Comparison of ENCODE assay signal across 8 cellular contexts in the genomic region with DNA sequence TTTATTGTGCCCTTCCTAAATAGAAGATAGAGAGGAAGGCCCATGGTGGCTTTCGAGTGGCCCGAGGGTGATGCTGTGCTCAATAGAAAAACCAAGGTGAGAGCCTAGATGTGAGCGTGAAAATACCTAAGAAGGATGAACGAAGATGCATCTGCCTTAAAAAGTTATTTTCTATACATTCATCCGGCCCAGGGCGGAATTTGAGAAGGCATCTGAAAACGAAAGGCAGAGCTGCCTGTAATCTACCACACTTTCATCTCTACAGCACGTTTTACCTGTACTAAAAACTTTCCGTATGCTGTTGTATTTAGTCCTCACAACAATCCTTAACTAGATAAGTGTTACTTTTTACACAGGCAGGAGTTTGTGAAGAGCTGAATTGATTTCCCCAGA. TPM values are rescaled to one million over a fixed set of nuclear protein-coding genes. Genes with fewer than 3 reads are reported as not detected.
DNase-seq lines count a peak whose midpoint lies in the region; ATAC-seq, FAIRE-seq and TF ChIP-seq lines count a peak whose summit lies in the region.

No MANE protein-coding gene starts in this region.

- no peaks in the 10 kb centered on the region for H3K9me3 Mint-ChIP-seq in activated naive CD8-positive, alpha-beta T cell (ENCODE audit: low read depth)

- H3K23ac ChIP-seq in mesendoderm (ENCODE audit: low read length), result no peak overlapping the region

- H3K4me2 ChIP-seq in mesendoderm (ENCODE audit: low read length), result peak overlapping the region; percentile 4

- H4K8ac ChIP-seq in mesendoderm (ENCODE audit: low read depth, low read length), result no peak overlapping the region

- no CpG with 5 or more reads among the region's 9 CpGs for WGBS in mesendoderm (ENCODE audit: extremely low coverage, insufficient coverage, low lambda C conversion rate)

- H2BK120ac ChIP-seq in mesendoderm (ENCODE audit: low read depth, low read length), result no peak overlapping the region

- H3K4me3 ChIP-seq in AG04449 (ENCODE audit: low read depth, low read length) (peak overlapping the region; percentile 86), HL-60 (replicated peaks; ENCODE audit: insufficient read depth, low read length) (peak overlapping the region; percentile 76), mesendoderm (ENCODE audit: low read length) (peak overlapping the region; percentile 73)

- peaks cover 19% of the 10 kb centered on the region for H3K79me2 ChIP-seq in mesendoderm (ENCODE audit: control insufficient read depth, insufficient read depth, low read length)

- H3K4me1 ChIP-seq in mesendoderm (ENCODE audit: control insufficient read depth, low read depth, low read length), result no peaks in the 10 kb centered on the region

- peaks cover 28% of the 10 kb centered on the region for H3K4me1 Mint-ChIP-seq in activated naive CD8-positive, alpha-beta T cell (ENCODE audit: low read depth)

- H3K27ac ChIP-seq in HL-60 (replicated peaks) (peak overlapping the region; percentile 93), mesendoderm (ENCODE audit: low read depth, low read length) (no peak overlapping the region)

- H3K56ac ChIP-seq in mesendoderm (ENCODE audit: low read length), result peak overlapping the region; percentile 90

- H3K36me3 Mint-ChIP-seq in activated naive CD8-positive, alpha-beta T cell, result peaks cover 3% of the 10 kb centered on the region

- H2BK15ac ChIP-seq in mesendoderm (replicated peaks; ENCODE audit: low read depth), result no peak overlapping the region

- peak overlapping the region; percentile 11 for H3K18ac ChIP-seq in mesendoderm (ENCODE audit: low read length)

- H2BK5ac ChIP-seq in mesendoderm (ENCODE audit: low read length), result no peak overlapping the region

- H3K27me3 ChIP-seq in HL-60 (ENCODE audit: insufficient read depth, poor library complexity, severe bottlenecking) (no peaks in the 10 kb centered on the region), mesendoderm (ENCODE audit: insufficient read depth, low read length, poor library complexity) (no peaks in the 10 kb centered on the region)

- H3K4me3 Mint-ChIP-seq in activated naive CD8-positive, alpha-beta T cell, result peak overlapping the region; percentile 99

- peaks cover 7% of the 10 kb centered on the region for H3K79me1 ChIP-seq in mesendoderm (ENCODE audit: low read length)

- H4K5ac ChIP-seq in mesendoderm (ENCODE audit: low read length), result no peak overlapping the region

- CTCF ChIA-PET in AG04449 (lab: Yijun Ruan, JAX), result interaction anchor here (0.7 to 2.4 kb wide), 2 partner anchors 10 to 20 kb away, joined by 3 to 9 read pairs; no protein-coding TSS in a partner anchor

- POLR2A ChIA-PET in AG04449 (lab: Yijun Ruan, JAX), result interaction anchor here (0.7 kb wide), 1 partner anchor 107 kb away, joined by 3 read pairs; no protein-coding TSS in a partner anchor

- TF ChIP-seq CTCF in AG04449 (IDR thresholded peaks at IDR 0.05; ENCODE audit: insufficient read depth, low read length, missing control alignments), result no peak
- TF ChIP-seq CTCF in HL-60 (IDR thresholded peaks at IDR 0.05; ENCODE audit: insufficient read depth, low read length), result no peak
- TF ChIP-seq CTCF in D721Med (IDR thresholded peaks at IDR 0.05; ENCODE audit: insufficient read depth, missing control alignments), result no peak

- no peak for FAIRE-seq in D721Med (lab: Jason Lieb, UNC)

- H3K27me3 Mint-ChIP-seq in activated naive CD8-positive, alpha-beta T cell, result no peaks in the 10 kb centered on the region

- H3K27ac Mint-ChIP-seq in activated naive CD8-positive, alpha-beta T cell, result peak overlapping the region; percentile 92

- ATAC-seq in GM21390 (IDR thresholded peaks at IDR 0.05; ENCODE audit: unreplicated experiment) (no peak), HG03571 (IDR thresholded peaks at IDR 0.05; ENCODE audit: unreplicated experiment) (no peak)

- DNase-seq in AG04449 (ENCODE audit: low read depth, low spot score) (no peak), HL-60 (ENCODE audit: low read depth in 1 of 2, low spot score in 1 of 2) (no peak), mesendoderm (peak; percentile 19), D721Med (ENCODE audit: insufficient read length, low spot score) (no peak), middle frontal gyrus (ENCODE audit: extremely low spot score, low spot score) (no peak)

- H3K9ac ChIP-seq in mesendoderm (ENCODE audit: low read length), result peak overlapping the region; percentile 83

- H2AK5ac ChIP-seq in mesendoderm (ENCODE audit: low read length), result no peak overlapping the region

- H3K36me3 ChIP-seq in mesendoderm (ENCODE audit: control insufficient read depth, insufficient read depth, low read length), result peaks cover 3% of the 10 kb centered on the region

- H3K4ac ChIP-seq in mesendoderm (ENCODE audit: low read depth, low read length), result no peak overlapping the region

RNA-seq across cellular contexts. Expression of a gene that starts 1.4 kb away (rescaled TPM):
- polyA plus RNA-seq in mesendoderm (2013, experiment 1 of 2), result 191 TPM
- polyA plus RNA-seq in mesendoderm (2013, experiment 2 of 2), result 190 TPM
